ENCODE assay signal across 8 cellular contexts in genomic region chr1:27392778-27393635, GRCh38. TPM values are rescaled to one million over a fixed set of nuclear protein-coding genes. Genes with fewer than 3 reads are reported as not detected.
A peak's percentile ranks its signal among the peaks of the same experiment; 100 is the strongest.
DNase-seq lines count a peak whose midpoint lies in the region; ATAC-seq, FAIRE-seq and TF ChIP-seq lines count a peak whose summit lies in the region.

No MANE protein-coding gene starts in this region.

- no peak overlapping the region for H3K27ac Mint-ChIP-seq in CD4-positive, alpha-beta T cell
- peak overlapping the region; percentile 47 for H3K27ac Mint-ChIP-seq in mesothelial cell of epicardium

- no peak overlapping the region for H3K27ac ChIP-seq in CD4-positive, alpha-beta T cell (ENCODE audit: low read depth, low read length)
- no peak overlapping the region for H3K27ac ChIP-seq in GM12878 (ENCODE audit: control insufficient read depth, insufficient read depth)

- H3K27me3 ChIP-seq in CD4-positive, alpha-beta T cell (ENCODE audit: control insufficient read depth, insufficient read depth, low read length) = no peaks in the 10 kb centered on the region
- no peaks in the 10 kb centered on the region for H3K27me3 ChIP-seq in GM12878 (replicated peaks in 1 of 2; ENCODE audit: control insufficient read depth in 2 of 2, insufficient read depth in 2 of 2, low read length in 1 of 2)

- H3K9me3 ChIP-seq in CD4-positive, alpha-beta T cell (ENCODE audit: control insufficient read depth, low read length) = no peaks in the 10 kb centered on the region
- no peaks in the 10 kb centered on the region for H3K9me3 ChIP-seq in GM12878 (replicated peaks; ENCODE audit: control insufficient read depth, insufficient read depth, low read length)

- peak overlapping the region; percentile 51 for H3K4me3 Mint-ChIP-seq in CD4-positive, alpha-beta T cell
- peak overlapping the region; percentile 69 for H3K4me3 Mint-ChIP-seq in mesothelial cell of epicardium

- CTCF ChIA-PET in CD4-positive, alpha-beta T cell (lab: Charles Lee) = interaction anchor here (1.4 kb wide), 1 partner anchor 60 kb away, joined by 4 read pairs; no protein-coding TSS in a partner anchor
- CTCF ChIA-PET in GM12878 (lab: Yijun Ruan, JAX) = interaction anchor here (1.4 to 13.5 kb wide), 3 partner anchors 36 to 214 kb away, joined by 4 to 265 read pairs (median 133); partner anchors contain the start of gene AHDC1

- intact Hi-C loops in CD4-positive, alpha-beta T cell (cut with DNase I, micrococcal nuclease) = loop anchor here (1.0 to 5.0 kb wide), 6 partner anchors 28 to 291 kb away; no protein-coding TSS in a partner anchor
- intact Hi-C loops in GM12878 (cut with micrococcal nuclease; ENCODE audit: unreplicated experiment) = loop anchor here (1.0 kb wide), 1 partner anchor 213 kb away; no protein-coding TSS in a partner anchor

- peaks cover 8% of the 10 kb centered on the region for H3K4me1 ChIP-seq in GM12878 (ENCODE audit: control insufficient read depth, insufficient read depth, low read length)

- TF ChIP-seq POLR2A in GM12878 (IDR thresholded peaks at IDR 0.05; ENCODE audit: low read depth, low read length) = no peak

- no peak for DNase-seq in CD4-positive, alpha-beta T cell
- no peak for DNase-seq in GM12878 (ENCODE audit: low read depth, low spot score)
- no peak for DNase-seq in mesothelial cell of epicardium (ENCODE audit: low spot score in 2 of 2, unreplicated experiment in 2 of 2)
- DNase-seq in Kasumi-1 (lab: John Stamatoyannopoulos, UW) = no peak
- no peak for DNase-seq in ureter (ENCODE audit: low spot score)
- no peak for DNase-seq in islet precursor cell
- DNase-seq in HTR-8/SVneo (ENCODE audit: insufficient read length, low spot score) = no peak

- no peak for TF ChIP-seq EP300 in GM12878 (IDR thresholded peaks at IDR 0.05; ENCODE audit: borderline replicate concordance in 1 of 2, control insufficient read depth in 1 of 2, low read depth in 2 of 2, low read length in 2 of 2)

- H3K36me3 Mint-ChIP-seq in CD4-positive, alpha-beta T cell (ENCODE audit: low read depth) = no peaks in the 10 kb centered on the region
- H3K36me3 Mint-ChIP-seq in mesothelial cell of epicardium = no peaks in the 10 kb centered on the region

- no peak for FAIRE-seq in GM12878 (lab: Jason Lieb, UNC)
- FAIRE-seq in HTR-8/SVneo (lab: Jason Lieb, UNC) = no peak

- in situ Hi-C loops in GM12878 (cut with MboI) = loop anchor here (5.0 kb wide), 3 partner anchors 91 to 291 kb away; no protein-coding TSS in a partner anchor

- TF ChIP-seq CTCF in CD4-positive, alpha-beta T cell (IDR thresholded peaks at IDR 0.05) = no peak
- TF ChIP-seq CTCF in GM12878 (IDR thresholded peaks at IDR 0.05 in 2 of 3, conservative IDR thresholded peaks at IDR 0.05 in 1 of 3; ENCODE audit: control insufficient read depth in 2 of 3, extremely low read depth in 1 of 3, insufficient read depth in 1 of 3, low read depth in 3 of 3, low read length in 3 of 3) = peak; percentile 1 to 32 (median 10); a peak in 1 of 6 replicates
- no peak for TF ChIP-seq CTCF in mesothelial cell of epicardium (IDR thresholded peaks at IDR 0.05; ENCODE audit: unreplicated experiment)

- H3K4me3 ChIP-seq in GM12878 = peak overlapping the region; percentile 71

- H3K27me3 Mint-ChIP-seq in CD4-positive, alpha-beta T cell = peaks cover 3% of the 10 kb centered on the region
- peaks cover 8% of the 10 kb centered on the region for H3K27me3 Mint-ChIP-seq in mesothelial cell of epicardium (ENCODE audit: low read depth)

- RAD21 ChIA-PET in GM12878 (lab: Charles Lee; ENCODE audit: unreplicated experiment) = interaction anchor here (0.9 to 2.9 kb wide), 3 partner anchors 92 to 214 kb away, joined by 3 to 21 read pairs (median 5); no protein-coding TSS in a partner anchor

- no peaks in the 10 kb centered on the region for H3K36me3 ChIP-seq in GM12878 (ENCODE audit: control insufficient read depth in 2 of 2, insufficient read depth in 2 of 2, low read length in 1 of 2)

- no peak for ATAC-seq in CD4-positive, alpha-beta T cell (ENCODE audit: poor library complexity)
- ATAC-seq in HG02973 (IDR thresholded peaks at IDR 0.05; ENCODE audit: unreplicated experiment) (peak; percentile 10), GM12878 (peak; percentile 2; the same call in 1 of the 3 replicates)

- peaks cover 26% of the 10 kb centered on the region for H3K4me1 Mint-ChIP-seq in CD4-positive, alpha-beta T cell (ENCODE audit: low read depth)
- H3K4me1 Mint-ChIP-seq in mesothelial cell of epicardium = peaks cover 13% of the 10 kb centered on the region

- no peaks in the 10 kb centered on the region for H3K9me3 Mint-ChIP-seq in CD4-positive, alpha-beta T cell
- no peaks in the 10 kb centered on the region for H3K9me3 Mint-ChIP-seq in mesothelial cell of epicardium

- H3K4me2 ChIP-seq in GM12878 (ENCODE audit: control insufficient read depth, insufficient read depth) = peak overlapping the region; percentile 98

- BruUV-seq in GM12878 (replicated peaks; lab: Mats Ljungman, UMichigan) = no TSS peak

- 42% methylated on average over 30 of the region's 30 CpGs for WGBS in GM12878 (ENCODE audit: insufficient coverage, insufficient replicate concordance, low lambda C conversion rate, missing lambda C conversion rate)

- SMC1A ChIA-PET in GM12878 (lab: Charles Lee; ENCODE audit: uncharacterized antibody, unreplicated experiment) = no interaction called here

- POLR2A ChIA-PET in CD4-positive, alpha-beta T cell (lab: Charles Lee) = no interaction called here
- POLR2A ChIA-PET in GM12878 (lab: Charles Lee) = interaction anchor here (0.5 kb wide), 1 partner anchor 171 kb away, joined by 3 read pairs; no protein-coding TSS in a partner anchor

- TF ChIP-seq RAD21 in GM12878 (IDR thresholded peaks at IDR 0.05; ENCODE audit: insufficient read depth, low read depth, low read length) = no peak

- peak overlapping the region; percentile 83 for H2AFZ ChIP-seq in GM12878 (ENCODE audit: control insufficient read depth, low read depth, low read length)

- H3K79me2 ChIP-seq in GM12878 (ENCODE audit: control insufficient read depth, insufficient read depth, low read length) = no peaks in the 10 kb centered on the region

- no peaks in the 10 kb centered on the region for H4K20me1 ChIP-seq in GM12878 (ENCODE audit: control insufficient read depth, insufficient read depth)

- peak overlapping the region; percentile 67 for H3K9ac ChIP-seq in GM12878 (ENCODE audit: control insufficient read depth, insufficient read depth, low read length)

RNA-seq across cellular contexts. Expression of gene GPR3, which starts 0.6 kb away (rescaled TPM):
- total RNA-seq in CD4-positive, alpha-beta T cell = under 1 TPM; 0.14 to 0.19 TPM
- total RNA-seq in GM12878 (2013; cell fraction: nucleolus; rRNA removed) = 0.37 and 0.69 TPM in 2 replicates
- total RNA-seq in GM12878 (2014; rRNA removed) (0.16 and 0.45 TPM in 2 replicates), GM12878 (2014; rRNA removed; fragmentation: Illumina TruSeq; extraction: Trizol) (0.14 TPM in 1 of 2 replicates, not detected in the other), GM12878 (2021) (0.33 and 0.56 TPM in 2 replicates), mesothelial cell of epicardium (1.7 to 2.3 TPM (median 1.7 TPM) in 3 replicates), ureter (0.47 TPM)
- polyA plus RNA-seq in GM12878 (2011; ENCODE audit: low read depth) = not detected
- polyA plus RNA-seq in GM12878 (2011; rRNA removed) (0.48 and 1.4 TPM in 2 replicates), GM12878 (2014; fragmentation: Illumina TruSeq; extraction: Trizol) (0.40 and 0.57 TPM in 2 replicates), GM12878 (2014; fragmentation: Nextera tagmentation; extraction: Ambion mirVana) (not detected), GM12878 (2014; rRNA removed) (0.44 and 0.63 TPM in 2 replicates), GM12878 (2016; fragmentation: Nextera tagmentation; extraction: Ambion mirVana) (under 1 TPM; 0.72 to 0.96 TPM)
- polyA plus RNA-seq in GM12878 (2011; cell fraction: cytosol; rRNA removed) = 2.5 TPM in 2 replicates
- polyA plus RNA-seq in GM12878 (2011; cell fraction: nucleus; rRNA removed) = 3.4 and 4.4 TPM in 2 replicates
- polyA plus RNA-seq in GM12878 (2012) = 0.27 and 0.37 TPM in 2 replicates
- polyA minus RNA-seq in GM12878 (2011; rRNA and poly(A)+ RNA removed) = 1.8 and 1.9 TPM in 2 replicates
- polyA minus RNA-seq in GM12878 (2011; cell fraction: cytosol; rRNA and poly(A)+ RNA removed) = 0.73 and 1.6 TPM in 2 replicates
- polyA minus RNA-seq in GM12878 (2011; cell fraction: nucleus; rRNA and poly(A)+ RNA removed) = 1.5 and 2.7 TPM in 2 replicates

RNA-seq across cellular contexts. Expression of gene CD164L2, which starts 9.9 kb away (rescaled TPM):
- not detected for total RNA-seq in CD4-positive, alpha-beta T cell
- total RNA-seq in GM12878 (2013; cell fraction: nucleolus; rRNA removed) = not detected in 2 replicates
- total RNA-seq in GM12878 (2014; rRNA removed) (not detected in 2 replicates), GM12878 (2014; rRNA removed; fragmentation: Illumina TruSeq; extraction: Trizol) (not detected in 2 replicates), GM12878 (2021) (not detected in 2 replicates), mesothelial cell of epicardium (0.45 to 1.3 TPM (median 0.61 TPM) in 3 replicates), ureter (not detected)
- not detected for polyA plus RNA-seq in GM12878 (2011; ENCODE audit: low read depth)
- polyA plus RNA-seq in GM12878 (2011; rRNA removed) (not detected in 2 replicates), GM12878 (2014; fragmentation: Illumina TruSeq; extraction: Trizol) (not detected in 2 replicates), GM12878 (2014; fragmentation: Nextera tagmentation; extraction: Ambion mirVana) (not detected), GM12878 (2014; rRNA removed) (not detected in 2 replicates), GM12878 (2016; fragmentation: Nextera tagmentation; extraction: Ambion mirVana) (not detected)
- polyA plus RNA-seq in GM12878 (2011; cell fraction: cytosol; rRNA removed) = not detected in 2 replicates
- not detected in 2 replicates for polyA plus RNA-seq in GM12878 (2011; cell fraction: nucleus; rRNA removed)
- 0.07 TPM in 1 of 2 replicates, not detected in the other for polyA plus RNA-seq in GM12878 (2012)
- polyA minus RNA-seq in GM12878 (2011; rRNA and poly(A)+ RNA removed) = not detected in 2 replicates
- not detected in 2 replicates for polyA minus RNA-seq in GM12878 (2011; cell fraction: cytosol; rRNA and poly(A)+ RNA removed)
- not detected in 2 replicates for polyA minus RNA-seq in GM12878 (2011; cell fraction: nucleus; rRNA and poly(A)+ RNA removed)

RNA-seq across cellular contexts. Expression of gene FCN3, which starts 18.4 kb away (rescaled TPM):
- total RNA-seq in CD4-positive, alpha-beta T cell = not detected
- total RNA-seq in GM12878 (2013; cell fraction: nucleolus; rRNA removed) = not detected in 2 replicates
- total RNA-seq in GM12878 (2014; rRNA removed) (not detected in 2 replicates), GM12878 (2014; rRNA removed; fragmentation: Illumina TruSeq; extraction: Trizol) (not detected in 2 replicates), GM12878 (2021) (0.28 and 0.32 TPM in 2 replicates), mesothelial cell of epicardium (0.22 to 0.24 TPM in 2 of 3 replicates, not detected in the other), ureter (2.1 TPM)
- polyA plus RNA-seq in GM12878 (2011; ENCODE audit: low read depth) = not detected
- polyA plus RNA-seq in GM12878 (2011; rRNA removed) (not detected in 2 replicates), GM12878 (2014; fragmentation: Illumina TruSeq; extraction: Trizol) (not detected in 2 replicates), GM12878 (2014; fragmentation: Nextera tagmentation; extraction: Ambion mirVana) (not detected), GM12878 (2014; rRNA removed) (not detected in 2 replicates), GM12878 (2016; fragmentation: Nextera tagmentation; extraction: Ambion mirVana) (not detected)
- not detected in 2 replicates for polyA plus RNA-seq in GM12878 (2011; cell fraction: cytosol; rRNA removed)
- 0.12 TPM in 1 of 2 replicates, not detected in the other for polyA plus RNA-seq in GM12878 (2011; cell fraction: nucleus; rRNA removed)
- not detected in 2 replicates for polyA plus RNA-seq in GM12878 (2012)
- polyA minus RNA-seq in GM12878 (2011; rRNA and poly(A)+ RNA removed) = not detected in 2 replicates
- not detected in 2 replicates for polyA minus RNA-seq in GM12878 (2011; cell fraction: cytosol; rRNA and poly(A)+ RNA removed)
- polyA minus RNA-seq in GM12878 (2011; cell fraction: nucleus; rRNA and poly(A)+ RNA removed) = not detected in 2 replicates

RNA-seq across cellular contexts. Expression of gene MAP3K6, which starts 26.2 kb away (rescaled TPM):
- 1 to 10 TPM; 8.5 to 8.8 TPM for total RNA-seq in CD4-positive, alpha-beta T cell
- 3.9 and 6.4 TPM in 2 replicates for total RNA-seq in GM12878 (2013; cell fraction: nucleolus; rRNA removed)
- total RNA-seq in GM12878 (2014; rRNA removed) = 1.5 and 3.4 TPM in 2 replicates
- 0.31 and 0.83 TPM in 2 replicates for total RNA-seq in GM12878 (2014; rRNA removed; fragmentation: Illumina TruSeq; extraction: Trizol)
- total RNA-seq in GM12878 (2021) = 1.6 and 2.5 TPM in 2 replicates
- 0.71 TPM for polyA plus RNA-seq in GM12878 (2011; ENCODE audit: low read depth)
- polyA plus RNA-seq in GM12878 (2011; rRNA removed) = 0.69 and 1.2 TPM in 2 replicates
- polyA plus RNA-seq in GM12878 (2011; cell fraction: cytosol; rRNA removed) = 1.5 and 2.2 TPM in 2 replicates
- 9.2 and 13.9 TPM in 2 replicates for polyA plus RNA-seq in GM12878 (2011; cell fraction: nucleus; rRNA removed)
- polyA plus RNA-seq in GM12878 (2012) = 2.2 and 2.3 TPM in 2 replicates
- polyA plus RNA-seq in GM12878 (2014; fragmentation: Illumina TruSeq; extraction: Trizol) = 0.03 and 0.37 TPM in 2 replicates
- under 1 TPM in 1 of 2 experiments, not detected in 1; 0.15 TPM for polyA plus RNA-seq in GM12878 (2014; fragmentation: Nextera tagmentation; extraction: Ambion mirVana)
- 0.60 and 1.6 TPM in 2 replicates for polyA plus RNA-seq in GM12878 (2014; rRNA removed)
- 1 to 10 TPM; 1.3 to 1.5 TPM for polyA plus RNA-seq in GM12878 (2016; fragmentation: Nextera tagmentation; extraction: Ambion mirVana)
- polyA minus RNA-seq in GM12878 (2011; rRNA and poly(A)+ RNA removed) = 0.59 and 0.67 TPM in 2 replicates
- 0.40 and 2.0 TPM in 2 replicates for polyA minus RNA-seq in GM12878 (2011; cell fraction: cytosol; rRNA and poly(A)+ RNA removed)
- polyA minus RNA-seq in GM12878 (2011; cell fraction: nucleus; rRNA and poly(A)+ RNA removed) = 2.2 and 2.9 TPM in 2 replicates
- total RNA-seq in mesothelial cell of epicardium = 10.3 to 13.7 TPM (median 11.8 TPM) in 3 replicates
- 75.5 TPM for total RNA-seq in ureter

RNA-seq across cellular contexts. Expression of gene SYTL1, which starts 51.2 kb away (rescaled TPM):
- total RNA-seq in CD4-positive, alpha-beta T cell = 100 to 1,000 TPM; 135 to 140 TPM
- 12.0 and 13.7 TPM in 2 replicates for total RNA-seq in GM12878 (2013; cell fraction: nucleolus; rRNA removed)
- 37.2 and 42.5 TPM in 2 replicates for total RNA-seq in GM12878 (2014; rRNA removed)
- 6.2 and 8.1 TPM in 2 replicates for total RNA-seq in GM12878 (2014; rRNA removed; fragmentation: Illumina TruSeq; extraction: Trizol)
- total RNA-seq in GM12878 (2021) = 37.5 and 38.6 TPM in 2 replicates
- 13.8 TPM for polyA plus RNA-seq in GM12878 (2011; ENCODE audit: low read depth)
- 1.5 and 2.7 TPM in 2 replicates for polyA plus RNA-seq in GM12878 (2011; rRNA removed)
- 4.7 and 7.5 TPM in 2 replicates for polyA plus RNA-seq in GM12878 (2011; cell fraction: cytosol; rRNA removed)
- 55.7 and 74.6 TPM in 2 replicates for polyA plus RNA-seq in GM12878 (2011; cell fraction: nucleus; rRNA removed)
- polyA plus RNA-seq in GM12878 (2012) = 31.4 and 46.3 TPM in 2 replicates
- 1.2 and 3.7 TPM in 2 replicates for polyA plus RNA-seq in GM12878 (2014; fragmentation: Illumina TruSeq; extraction: Trizol)
- 1 to 10 TPM in 1 of 2 experiments, under 1 TPM in 1; 0.72 to 3.5 TPM for polyA plus RNA-seq in GM12878 (2014; fragmentation: Nextera tagmentation; extraction: Ambion mirVana)
- 45.6 and 59.4 TPM in 2 replicates for polyA plus RNA-seq in GM12878 (2014; rRNA removed)
- 10 to 100 TPM; 21.5 to 33.9 TPM for polyA plus RNA-seq in GM12878 (2016; fragmentation: Nextera tagmentation; extraction: Ambion mirVana)
- 3.4 and 3.9 TPM in 2 replicates for polyA minus RNA-seq in GM12878 (2011; rRNA and poly(A)+ RNA removed)
- polyA minus RNA-seq in GM12878 (2011; cell fraction: cytosol; rRNA and poly(A)+ RNA removed) = 1.1 and 1.7 TPM in 2 replicates
- 5.9 and 6.8 TPM in 2 replicates for polyA minus RNA-seq in GM12878 (2011; cell fraction: nucleus; rRNA and poly(A)+ RNA removed)
- total RNA-seq in mesothelial cell of epicardium = 41.0 to 42.8 TPM (median 42.2 TPM) in 3 replicates
- total RNA-seq in ureter = 93.6 TPM

Comparison
In these comparisons a context has a peak if more than half of its experiments do, and no peak if none do; other contexts are left out.
1. CTCF ChIP-seq: peak in GM12878 (3 of 3); none in CD4-positive, alpha-beta T cell (single experiment) and mesothelial cell of epicardium (single experiment).